20 cellular contexts compared by ENCODE assay signal in the genomic region with DNA sequence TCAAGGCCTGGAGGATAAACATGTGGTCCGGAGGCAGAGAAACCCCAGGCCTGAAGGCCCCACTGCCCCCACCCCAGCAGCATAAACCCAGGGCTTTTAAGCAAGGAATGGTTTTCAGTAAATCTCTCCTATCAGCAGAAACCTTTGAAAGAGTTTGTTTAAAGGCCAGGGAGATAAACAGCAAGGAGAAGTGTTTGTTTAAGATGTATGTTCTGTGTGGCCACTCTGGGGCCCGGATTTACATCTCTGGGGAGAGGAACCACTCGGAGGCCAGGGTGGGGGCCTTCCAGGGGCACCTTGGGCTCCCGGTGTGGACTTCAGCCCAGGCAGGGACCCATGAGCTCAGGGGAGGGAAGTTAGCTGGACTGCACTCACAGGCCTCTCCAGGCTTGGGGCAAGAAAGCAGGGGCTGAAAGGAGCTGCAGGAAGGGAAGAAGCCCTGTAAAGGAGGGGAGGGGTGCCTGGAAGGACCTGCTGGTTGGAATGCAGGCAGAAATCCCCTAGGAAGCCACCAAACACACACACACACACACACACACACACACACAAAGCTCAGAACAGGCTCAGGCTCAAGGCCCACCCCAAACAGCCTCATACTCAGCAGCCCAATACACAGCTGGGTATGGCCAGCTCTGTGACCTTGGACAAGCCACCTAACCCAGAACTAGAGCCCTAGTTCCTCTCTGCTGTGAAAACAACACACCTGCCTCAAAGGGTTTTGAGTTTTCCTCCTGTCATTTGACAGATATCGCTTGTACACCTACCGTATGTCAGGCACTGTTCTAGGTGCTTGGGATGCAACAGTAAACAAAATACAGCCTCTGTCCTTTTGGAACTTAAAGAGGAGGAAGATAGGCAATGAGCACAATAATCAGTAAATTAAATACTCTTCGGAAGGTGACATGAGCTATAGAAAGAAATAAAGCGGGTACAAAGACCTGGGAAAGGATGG. TPM values are rescaled to one million over a fixed set of nuclear protein-coding genes. Genes with fewer than 3 reads are reported as not detected.
DNase-seq lines count a peak whose midpoint lies in the region; ATAC-seq and TF ChIP-seq lines count a peak whose summit lies in the region.
"Had no signal": no experiment of that assay in that cellular context is flagged by ENCODE, and none has a peak within 500 bp of the region (broad histone marks: within the 10 kb centered on the region; RNA-seq: fewer than 3 reads in every experiment).

No MANE protein-coding gene starts in this region.

- no peak overlapping the region for H3K4me3 ChIP-seq in lower lobe of right lung
- H3K4me3 ChIP-seq: SK-N-MC had no signal

- intact Hi-C loops in lower lobe of right lung (cut with DNase I) = no loop called here

- H3K4me1 ChIP-seq in H9 (ENCODE audit: insufficient read depth, low read length) (no peaks in the 10 kb centered on the region), lower lobe of right lung (peaks cover 9% of the 10 kb centered on the region)
- H3K4me1 ChIP-seq: BE2C had no signal

- H2BK20ac ChIP-seq in H9 (ENCODE audit: low read depth, low read length, poor library complexity, severe bottlenecking) = no peak overlapping the region

- H3K27me3 Mint-ChIP-seq in H9 (ENCODE audit: low read depth) = peaks cover 66% of the 10 kb centered on the region

- no peak overlapping the region for H2AFZ ChIP-seq in H9 (ENCODE audit: low read length)

- WGBS in H9 (ENCODE audit: extremely low coverage, insufficient read length, low lambda C conversion rate) = no CpG with 5 or more reads among the region's 8 CpGs

- no peaks in the 10 kb centered on the region for H3K36me3 ChIP-seq in lower lobe of right lung
- H3K36me3 ChIP-seq: BE2C had no signal

- no peak for DNase-seq in H9
- peak; percentile 20 for DNase-seq in amniotic epithelial cell (ENCODE audit: low read depth)
- DNase-seq in lower lobe of right lung = peak; percentile 65
- DNase-seq in stimulated activated effector memory CD8-positive, alpha-beta T cell treated with anti-CD3 and anti-CD28 coated beads, Interleukin-12 subunit alpha, Interleukin-12 subunit beta, amount 100 ng/mL, for 72 hours (ENCODE audit: low spot score in 2 of 2) = no peak
- no peak for DNase-seq in Ammon's horn (ENCODE audit: low spot score)
- DNase-seq in NCI-H524 treated with DMSO at 0.1 percent for 48 hours (lab: John Stamatoyannopoulos, UW) = no peak
- DNase-seq: activated CD4-positive, alpha-beta T cell treated with anti-CD3 and anti-CD28 coated beads, Interleukin-2, amount 10 ng/mL, durations not matched to agents 7 days and 5 days; activated naive CD8-positive, alpha-beta T cell treated with anti-CD3 and anti-CD28 coated beads for 36 hours; activated T-cell treated with anti-CD3 and anti-CD28 coated beads, Interleukin-2, amount 50 U/mL, for 24 hours; BE2C; effector CD8-positive, alpha-beta T cell; hypothalamus; NCI-H2081 treated with DMSO at 0.1 percent for 48 hours; NCI-H69; nephron progenitor cell; stimulated activated CD4-positive, alpha-beta T cell treated with anti-CD3 and anti-CD28 coated beads, Interleukin-2, amount 100 ng/mL, for 24 hours had no signal

- H3K18ac ChIP-seq in H9 (ENCODE audit: insufficient read length, low read depth, low read length) = no peak overlapping the region

- H3K56ac ChIP-seq in H9 (ENCODE audit: insufficient read length, low read depth, low read length) = no peak overlapping the region

- no peak overlapping the region for H2BK15ac ChIP-seq in H9 (ENCODE audit: low read depth, low read length)

- H3K27me3 ChIP-seq in H9 (ENCODE audit: insufficient read depth, low read length) = no peaks in the 10 kb centered on the region; the same call in 1 of the 2 replicates
- H3K27me3 ChIP-seq in lower lobe of right lung (ENCODE audit: low read depth) = peaks cover 13% of the 10 kb centered on the region
- H3K27me3 ChIP-seq: BE2C had no signal

- no peaks in the 10 kb centered on the region for H3K9me3 Mint-ChIP-seq in H9
- no peaks in the 10 kb centered on the region for H3K9me3 Mint-ChIP-seq in stimulated activated effector memory CD8-positive, alpha-beta T cell treated with anti-CD3 and anti-CD28 coated beads, Interleukin-12 subunit alpha, Interleukin-12 subunit beta, amount 100 ng/mL, for 72 hours
- H3K9me3 Mint-ChIP-seq: activated CD4-positive, alpha-beta T cell treated with anti-CD3 and anti-CD28 coated beads, Interleukin-2, amount 10 ng/mL, durations not matched to agents 7 days and 5 days; activated naive CD8-positive, alpha-beta T cell treated with anti-CD3 and anti-CD28 coated beads for 36 hours; activated T-cell treated with anti-CD3 and anti-CD28 coated beads, Interleukin-2, amount 50 U/mL, for 24 hours; nephron progenitor cell had no signal

- H3K36me3 Mint-ChIP-seq in H9 (ENCODE audit: insufficient read depth in 1 of 3, low read depth in 3 of 3) = no peaks in the 10 kb centered on the region
- no peaks in the 10 kb centered on the region for H3K36me3 Mint-ChIP-seq in stimulated activated effector memory CD8-positive, alpha-beta T cell treated with anti-CD3 and anti-CD28 coated beads, Interleukin-12 subunit alpha, Interleukin-12 subunit beta, amount 100 ng/mL, for 72 hours
- H3K36me3 Mint-ChIP-seq: activated naive CD8-positive, alpha-beta T cell treated with anti-CD3 and anti-CD28 coated beads for 36 hours had no signal

- no peak overlapping the region for H4K91ac ChIP-seq in H9 (ENCODE audit: insufficient read length, low read depth, low read length)

- H3K23ac ChIP-seq in H9 (ENCODE audit: insufficient read length, low read depth, low read length) = no peak overlapping the region

- TF ChIP-seq CTCF in H9 (conservative IDR thresholded peaks at IDR 0.05) (no peak), lower lobe of right lung (IDR thresholded peaks at IDR 0.05) (no peak)

- no peak overlapping the region for H3K9ac ChIP-seq in H9 (ENCODE audit: extremely low read depth, insufficient read length, low read length)

- no peak overlapping the region for H2AK5ac ChIP-seq in H9 (ENCODE audit: insufficient read length, low read length)

- no peaks in the 10 kb centered on the region for H4K20me1 ChIP-seq in H9 (ENCODE audit: control insufficient read depth, insufficient read depth, insufficient read length)

- peaks cover 21 to 47% of the 10 kb centered on the region in 2 experiments for H3K4me1 Mint-ChIP-seq in H9
- H3K4me1 Mint-ChIP-seq in stimulated activated effector memory CD8-positive, alpha-beta T cell treated with anti-CD3 and anti-CD28 coated beads, Interleukin-12 subunit alpha, Interleukin-12 subunit beta, amount 100 ng/mL, for 72 hours = peaks cover 6% of the 10 kb centered on the region
- H3K4me1 Mint-ChIP-seq: activated CD4-positive, alpha-beta T cell treated with anti-CD3 and anti-CD28 coated beads, Interleukin-2, amount 10 ng/mL, durations not matched to agents 7 days and 5 days; activated naive CD8-positive, alpha-beta T cell treated with anti-CD3 and anti-CD28 coated beads for 36 hours had no signal

- no peak overlapping the region for H4K8ac ChIP-seq in H9 (replicated peaks; ENCODE audit: insufficient read length, low read depth, low read length)

- no peaks in the 10 kb centered on the region for H3K79me2 ChIP-seq in H9 (ENCODE audit: insufficient read depth, low read length)

- no peak overlapping the region for H4K5ac ChIP-seq in H9 (ENCODE audit: insufficient read length, low read depth, low read length)

- no peaks in the 10 kb centered on the region for H3K9me3 ChIP-seq in H9 (ENCODE audit: control insufficient read depth, low read depth, low read length)
- no peaks in the 10 kb centered on the region for H3K9me3 ChIP-seq in lower lobe of right lung
- H3K9me3 ChIP-seq: BE2C had no signal

- H3K27ac Mint-ChIP-seq in H9 = peak overlapping the region in 2 of 3 experiments; percentile 18 to 74; a peak in 3 of 7 replicates
- H3K27ac Mint-ChIP-seq in stimulated activated effector memory CD8-positive, alpha-beta T cell treated with anti-CD3 and anti-CD28 coated beads, Interleukin-12 subunit alpha, Interleukin-12 subunit beta, amount 100 ng/mL, for 72 hours = peak overlapping the region; percentile 51
- H3K27ac Mint-ChIP-seq: activated CD4-positive, alpha-beta T cell treated with anti-CD3 and anti-CD28 coated beads, Interleukin-2, amount 10 ng/mL, durations not matched to agents 7 days and 5 days; activated naive CD8-positive, alpha-beta T cell treated with anti-CD3 and anti-CD28 coated beads for 36 hours; activated T-cell treated with anti-CD3 and anti-CD28 coated beads, Interleukin-2, amount 50 U/mL, for 24 hours; nephron progenitor cell had no signal

- no peak overlapping the region for H3T11ph ChIP-seq in H9 (ENCODE audit: low read length)

- H3K4ac ChIP-seq in H9 (ENCODE audit: low read depth, low read length) = no peak overlapping the region

- no peak overlapping the region for H3K27ac ChIP-seq in H9 (ENCODE audit: insufficient read length, low read depth, low read length)
- H3K27ac ChIP-seq in lower lobe of right lung = peak overlapping the region; percentile 11
- H3K27ac ChIP-seq: SK-N-MC had no signal

- H3K23me2 ChIP-seq in H9 (ENCODE audit: insufficient read length, low read depth, low read length, poor library complexity, severe bottlenecking) = no peaks in the 10 kb centered on the region

- no peak overlapping the region for H3K14ac ChIP-seq in H9 (ENCODE audit: insufficient read depth, low read length)

- H3K79me1 ChIP-seq in H9 (ENCODE audit: insufficient read depth, low read depth, low read length, poor library complexity, severe bottlenecking) = no peaks in the 10 kb centered on the region

- H3K4me2 ChIP-seq in H9 (ENCODE audit: insufficient read depth, insufficient read length, low read length) = no peak overlapping the region

- no peak overlapping the region for H2BK120ac ChIP-seq in H9 (ENCODE audit: low read depth, low read length, poor library complexity, severe bottlenecking)

- no peak overlapping the region for H2BK5ac ChIP-seq in H9 (ENCODE audit: insufficient read length, low read length)

- ATAC-seq in lower lobe of right lung = peak; percentile 68 to 71
- ATAC-seq in stimulated activated effector memory CD8-positive, alpha-beta T cell treated with anti-CD3 and anti-CD28 coated beads, Interleukin-12 subunit alpha, Interleukin-12 subunit beta, amount 100 ng/mL, for 72 hours = no peak
- no peak for ATAC-seq in HG02610 (IDR thresholded peaks at IDR 0.05; ENCODE audit: unreplicated experiment)
- ATAC-seq: left lobe of liver, Panc1 had no signal

- no peak overlapping the region; a peak in 1 of 5 replicates for H3K4me3 Mint-ChIP-seq in H9
- no peak overlapping the region for H3K4me3 Mint-ChIP-seq in stimulated activated effector memory CD8-positive, alpha-beta T cell treated with anti-CD3 and anti-CD28 coated beads, Interleukin-12 subunit alpha, Interleukin-12 subunit beta, amount 100 ng/mL, for 72 hours
- H3K4me3 Mint-ChIP-seq: activated CD4-positive, alpha-beta T cell treated with anti-CD3 and anti-CD28 coated beads, Interleukin-2, amount 10 ng/mL, durations not matched to agents 7 days and 5 days; activated naive CD8-positive, alpha-beta T cell treated with anti-CD3 and anti-CD28 coated beads for 36 hours; activated T-cell treated with anti-CD3 and anti-CD28 coated beads, Interleukin-2, amount 50 U/mL, for 24 hours; nephron progenitor cell had no signal

- no peak overlapping the region for H2BK12ac ChIP-seq in H9 (ENCODE audit: insufficient read length, low read depth, low read length)

RNA-seq across cellular contexts. Expression of gene FOXP4, which starts 26.2 kb away (rescaled TPM):
- total RNA-seq in H9 (2021) = 18.2 and 19.0 TPM in 2 replicates
- total RNA-seq in lower lobe of right lung = 30.0 TPM

Comparison
In these comparisons a context has a peak if more than half of its experiments do, and no peak if none do; other contexts are left out.
1. DNase-seq: peak in amniotic epithelial cell (single experiment) and lower lobe of right lung (single experiment); none in H9 (single experiment), stimulated activated effector memory CD8-positive, alpha-beta T cell treated with anti-CD3 and anti-CD28 coated beads, Interleukin-12 subunit alpha, Interleukin-12 subunit beta, amount 100 ng/mL, for 72 hours (0 of 2), Ammon's horn (single experiment) and NCI-H524 treated with DMSO at 0.1 percent for 48 hours (single experiment).
2. ATAC-seq: peak in lower lobe of right lung (2 of 2); none in stimulated activated effector memory CD8-positive, alpha-beta T cell treated with anti-CD3 and anti-CD28 coated beads, Interleukin-12 subunit alpha, Interleukin-12 subunit beta, amount 100 ng/mL, for 72 hours (single experiment) and HG02610 (single experiment).